26 cellular contexts compared by ENCODE assay signal in genomic region chr7:43247757-43248156, GRCh38.
"Had no signal": no experiment of that assay in that cellular context is flagged by ENCODE, and none has a peak within 500 bp of the region (broad histone marks: within the 10 kb centered on the region; RNA-seq: fewer than 3 reads in every experiment).

No MANE protein-coding gene starts in this region.

- H3K4me1 ChIP-seq: body of pancreas, colonic mucosa had no signal

- H3K4me3 Mint-ChIP-seq: activated CD4-positive, alpha-beta memory T cell treated with anti-CD3 and anti-CD28 coated beads, Interleukin-2, amount 10 ng/mL, durations not matched to agents 7 days and 5 days; activated CD4-positive, alpha-beta T cell treated with anti-CD3 and anti-CD28 coated beads, Interleukin-2, amount 10 ng/mL, durations not matched to agents 7 days and 5 days; activated naive CD8-positive, alpha-beta T cell; activated T-cell treated with anti-CD3 and anti-CD28 coated beads, Interleukin-2, amount 50 U/mL, for 24 hours; activated T-cell treated with anti-CD3 and anti-CD28 coated beads, Interleukin-2, amount 50 U/mL, for 72 hours; endodermal cell; T-helper 1 cell treated with Interleukin-12 subunit alpha and Interleukin-12 subunit beta and Interleukin-4 antibody, amounts not matched to agents 30 μg/mL and 1 μg/mL, for 36 hours; WTC11 had no signal

- H3K9me3 ChIP-seq: body of pancreas, colonic mucosa had no signal

- H3K36me3 ChIP-seq: colonic mucosa had no signal

- H3K4me1 Mint-ChIP-seq: activated CD4-positive, alpha-beta memory T cell treated with anti-CD3 and anti-CD28 coated beads, Interleukin-2, amount 10 ng/mL, durations not matched to agents 7 days and 5 days; activated CD4-positive, alpha-beta T cell treated with anti-CD3 and anti-CD28 coated beads, Interleukin-2, amount 10 ng/mL, durations not matched to agents 7 days and 5 days had no signal

- H3K4me3 ChIP-seq: body of pancreas, colonic mucosa had no signal

- H3K27me3 ChIP-seq: body of pancreas, colonic mucosa had no signal

- H3K36me3 Mint-ChIP-seq: activated naive CD8-positive, alpha-beta T cell; WTC11 had no signal

- H3K9me3 Mint-ChIP-seq: activated CD4-positive, alpha-beta memory T cell treated with anti-CD3 and anti-CD28 coated beads, Interleukin-2, amount 10 ng/mL, durations not matched to agents 7 days and 5 days; activated CD4-positive, alpha-beta T cell treated with anti-CD3 and anti-CD28 coated beads, Interleukin-2, amount 10 ng/mL, durations not matched to agents 7 days and 5 days; activated T-cell treated with anti-CD3 and anti-CD28 coated beads, Interleukin-2, amount 50 U/mL, for 24 hours; activated T-cell treated with anti-CD3 and anti-CD28 coated beads, Interleukin-2, amount 50 U/mL, for 72 hours; endodermal cell; T-helper 1 cell treated with Interleukin-12 subunit alpha and Interleukin-12 subunit beta and Interleukin-4 antibody, amounts not matched to agents 30 μg/mL and 1 μg/mL, for 36 hours; WTC11 had no signal

- H3K27ac ChIP-seq: body of pancreas, colonic mucosa, VCaP had no signal

- H3K27ac Mint-ChIP-seq: activated CD4-positive, alpha-beta memory T cell treated with anti-CD3 and anti-CD28 coated beads, Interleukin-2, amount 10 ng/mL, durations not matched to agents 7 days and 5 days; activated CD4-positive, alpha-beta T cell treated with anti-CD3 and anti-CD28 coated beads, Interleukin-2, amount 10 ng/mL, durations not matched to agents 7 days and 5 days; activated naive CD8-positive, alpha-beta T cell; activated T-cell treated with anti-CD3 and anti-CD28 coated beads, Interleukin-2, amount 50 U/mL, for 24 hours; activated T-cell treated with anti-CD3 and anti-CD28 coated beads, Interleukin-2, amount 50 U/mL, for 72 hours; endodermal cell; T-helper 1 cell treated with Interleukin-12 subunit alpha and Interleukin-12 subunit beta and Interleukin-4 antibody, amounts not matched to agents 30 μg/mL and 1 μg/mL, for 36 hours; WTC11 had no signal

- DNase-seq: activated CD4-positive, alpha-beta memory T cell treated with anti-CD3 and anti-CD28 coated beads, Interleukin-2, amount 10 ng/mL, durations not matched to agents 7 days and 5 days; activated CD4-positive, alpha-beta T cell treated with anti-CD3 and anti-CD28 coated beads for 1 hour; activated CD4-positive, alpha-beta T cell treated with anti-CD3 and anti-CD28 coated beads for 4 hours; activated CD4-positive, alpha-beta T cell treated with anti-CD3 and anti-CD28 coated beads, Interleukin-2, amount 10 ng/mL, durations not matched to agents 7 days and 5 days; activated CD4-positive, alpha-beta T cell treated with anti-CD3 and anti-CD28 coated beads, Interleukin-2, amount 50 U/mL, for 4 hours; activated CD8-positive, alpha-beta memory T cell treated with anti-CD3 and anti-CD28 coated beads, Interleukin-2, amount 50 U/mL, for 48 hours; activated effector memory CD4-positive, alpha-beta T cell treated with Interleukin-2 at 50 U/mL for 16 hours; activated gamma-delta T cell treated with Interleukin-2 at 50 U/mL for 16 hours; activated naive CD4-positive, alpha-beta T cell treated with anti-CD3 and anti-CD28 coated beads, Interleukin-2, amount 50 U/mL, for 16 hours; activated naive CD4-positive, alpha-beta T cell treated with Interleukin-2 at 50 U/mL for 16 hours; activated T-cell treated with anti-CD3 and anti-CD28 coated beads for 4 hours; activated T-cell treated with anti-CD3 and anti-CD28 coated beads, Interleukin-2, amount 50 U/mL, for 24 hours; activated T-cell treated with anti-CD3 and anti-CD28 coated beads, Interleukin-2, amount 50 U/mL, for 72 hours; amniotic stem cell; aorta; body of pancreas; cerebellar nuclear complex; colonic mucosa; effector memory CD4-positive, alpha-beta T cell; endodermal cell; head of caudate nucleus; T-helper 9 cell had no signal
